ENCODE assay signal across 14 cellular contexts in genomic region chr9:125161284-125161918, GRCh38. TPM values are rescaled to one million over a fixed set of nuclear protein-coding genes. Genes with fewer than 3 reads are reported as not detected.
DNase-seq lines count a peak whose midpoint lies in the region; ATAC-seq and TF ChIP-seq lines count a peak whose summit lies in the region.
"Had no signal": no experiment of that assay in that cellular context is flagged by ENCODE, and none has a peak within 500 bp of the region (broad histone marks: within the 10 kb centered on the region; RNA-seq: fewer than 3 reads in every experiment).

No MANE protein-coding gene starts in this region.

- intact Hi-C loops in activated T-helper 2 cell treated with anti-CD3 and anti-CD28 coated beads, Interferon-gamma antibody, Interleukin-2, Interleukin-4, amounts not matched to agents 10 μg/mL and 5 μg/mL and 100 μg/mL, durations not matched to agents 14 hours and 24 hours and 36 hours (cut with micrococcal nuclease), result no loop called here
- intact Hi-C loops in sciatic nerve (cut with DNase I), result no loop called here

- no peak overlapping the region for H3K4me3 Mint-ChIP-seq in activated T-helper 2 cell treated with anti-CD3 and anti-CD28 coated beads, Interferon-gamma antibody, Interleukin-2, Interleukin-4, amounts not matched to agents 10 μg/mL and 5 μg/mL and 100 μg/mL, durations not matched to agents 14 hours and 24 hours and 36 hours (ENCODE audit: low read depth)

- peak overlapping the region; percentile 72 for H3K27ac Mint-ChIP-seq in activated T-helper 2 cell treated with anti-CD3 and anti-CD28 coated beads, Interferon-gamma antibody, Interleukin-2, Interleukin-4, amounts not matched to agents 10 μg/mL and 5 μg/mL and 100 μg/mL, durations not matched to agents 14 hours and 24 hours and 36 hours

- H3K4me1 Mint-ChIP-seq in activated T-helper 2 cell treated with anti-CD3 and anti-CD28 coated beads, Interferon-gamma antibody, Interleukin-2, Interleukin-4, amounts not matched to agents 10 μg/mL and 5 μg/mL and 100 μg/mL, durations not matched to agents 14 hours and 24 hours and 36 hours (ENCODE audit: low read depth), result peaks cover 2% of the 10 kb centered on the region

- DNase-seq in EL (peak; percentile 69), fibroblast of villous mesenchyme (ENCODE audit: low read depth) (peak; percentile 57), sciatic nerve (ENCODE audit: low spot score) (no peak), RPMI8226 (no peak), NCI-H2196 (lab: John Stamatoyannopoulos, UW; ENCODE audit: unreplicated experiment) (no peak)
- no peak for DNase-seq in activated T-helper 2 cell treated with anti-CD3 and anti-CD28 coated beads, Interferon-gamma antibody, Interleukin-2, Interleukin-4, amounts not matched to agents 10 μg/mL and 5 μg/mL and 100 μg/mL, durations not matched to agents 14 hours and 24 hours and 36 hours (ENCODE audit: low spot score)
- DNase-seq: activated T-cell treated with anti-CD3 and anti-CD28 coated beads, Interleukin-2, amount 50 U/mL, for 1 hour; glutamatergic neuron; H7; NCI-H2171 treated with DMSO at 0.1 percent for 48 hours; Peyer's patch had no signal

- H3K9me3 Mint-ChIP-seq in activated T-helper 2 cell treated with anti-CD3 and anti-CD28 coated beads, Interferon-gamma antibody, Interleukin-2, Interleukin-4, amounts not matched to agents 10 μg/mL and 5 μg/mL and 100 μg/mL, durations not matched to agents 14 hours and 24 hours and 36 hours, result no peaks in the 10 kb centered on the region

- H3K4me3 ChIP-seq in fibroblast of villous mesenchyme (ENCODE audit: low read depth, low read length), result no peak overlapping the region
- H3K4me3 ChIP-seq: Peyer's patch, skin epidermis had no signal

- ATAC-seq in sciatic nerve (peak; percentile 89), HG02884 (IDR thresholded peaks at IDR 0.05; ENCODE audit: unreplicated experiment) (no peak), GM18520 (IDR thresholded peaks at IDR 0.05; ENCODE audit: unreplicated experiment) (no peak)

- no peak for TF ChIP-seq CTCF in fibroblast of villous mesenchyme (IDR thresholded peaks at IDR 0.05; ENCODE audit: insufficient read depth, low read depth, low read length)

- H3K27me3 Mint-ChIP-seq in activated T-helper 2 cell treated with anti-CD3 and anti-CD28 coated beads, Interferon-gamma antibody, Interleukin-2, Interleukin-4, amounts not matched to agents 10 μg/mL and 5 μg/mL and 100 μg/mL, durations not matched to agents 14 hours and 24 hours and 36 hours (ENCODE audit: low read depth), result no peaks in the 10 kb centered on the region

- peaks cover 23% of the 10 kb centered on the region for H3K36me3 Mint-ChIP-seq in activated T-helper 2 cell treated with anti-CD3 and anti-CD28 coated beads, Interferon-gamma antibody, Interleukin-2, Interleukin-4, amounts not matched to agents 10 μg/mL and 5 μg/mL and 100 μg/mL, durations not matched to agents 14 hours and 24 hours and 36 hours (ENCODE audit: low read depth)

RNA-seq across cellular contexts. Expression of gene SCAI, which starts 18.1 kb away (rescaled TPM):
- 14.2 and 15.9 TPM in 2 replicates for total RNA-seq in activated T-helper 2 cell treated with anti-CD3 and anti-CD28 coated beads, Interferon-gamma antibody, Interleukin-2, Interleukin-4, amounts not matched to agents 10 μg/mL and 5 μg/mL and 100 μg/mL, durations not matched to agents 14 hours and 24 hours and 36 hours
- total RNA-seq in fibroblast of villous mesenchyme (6.8 and 9.1 TPM in 2 replicates), sciatic nerve (13.7 TPM)

RNA-seq across cellular contexts. Expression of gene PPP6C, which starts 28.2 kb away (rescaled TPM):
- total RNA-seq in activated T-helper 2 cell treated with anti-CD3 and anti-CD28 coated beads, Interferon-gamma antibody, Interleukin-2, Interleukin-4, amounts not matched to agents 10 μg/mL and 5 μg/mL and 100 μg/mL, durations not matched to agents 14 hours and 24 hours and 36 hours, result 44.3 and 44.9 TPM in 2 replicates
- total RNA-seq in fibroblast of villous mesenchyme (27.4 and 43.2 TPM in 2 replicates), sciatic nerve (37.3 TPM)

RNA-seq across cellular contexts. Expression of gene RABEPK, which starts 38.9 kb away (rescaled TPM):
- total RNA-seq in activated T-helper 2 cell treated with anti-CD3 and anti-CD28 coated beads, Interferon-gamma antibody, Interleukin-2, Interleukin-4, amounts not matched to agents 10 μg/mL and 5 μg/mL and 100 μg/mL, durations not matched to agents 14 hours and 24 hours and 36 hours, result 32.8 and 34.0 TPM in 2 replicates
- total RNA-seq in fibroblast of villous mesenchyme (32.0 and 33.8 TPM in 2 replicates), sciatic nerve (14.4 TPM)

Comparison
In these comparisons a context has a peak if more than half of its experiments do, and no peak if none do; other contexts are left out.
1. DNase-seq: peak in EL (single experiment) and fibroblast of villous mesenchyme (single experiment); none in activated T-helper 2 cell treated with anti-CD3 and anti-CD28 coated beads, Interferon-gamma antibody, Interleukin-2, Interleukin-4, amounts not matched to agents 10 μg/mL and 5 μg/mL and 100 μg/mL, durations not matched to agents 14 hours and 24 hours and 36 hours (single experiment), sciatic nerve (single experiment), RPMI8226 (single experiment) and NCI-H2196 (single experiment).